ENCODE assay signal across 14 cellular contexts in the genomic region with DNA sequence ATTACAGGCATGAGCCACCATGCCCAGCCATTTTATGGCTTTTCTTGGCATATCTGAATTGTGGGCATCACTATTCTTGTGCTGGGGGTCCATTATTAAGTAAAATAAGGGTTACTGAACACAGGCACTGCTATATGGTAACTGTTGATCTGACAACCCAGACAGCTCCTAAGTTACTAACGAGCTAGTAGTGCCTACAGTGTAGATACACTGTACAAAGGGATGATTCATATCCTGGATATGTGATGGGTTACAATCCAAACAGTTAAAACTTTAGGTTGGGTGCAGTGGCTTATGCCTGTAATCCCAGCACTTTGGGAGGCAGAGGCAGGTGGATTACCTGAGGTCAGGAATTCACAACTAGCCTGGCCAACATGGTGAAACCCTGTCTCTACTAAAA. TPM values are rescaled to one million over a fixed set of nuclear protein-coding genes. Genes with fewer than 3 reads are reported as not detected.
DNase-seq lines count a peak whose midpoint lies in the region; TF ChIP-seq lines count a peak whose summit lies in the region.
"Had no signal": no experiment of that assay in that cellular context is flagged by ENCODE, and none has a peak within 500 bp of the region (broad histone marks: within the 10 kb centered on the region; RNA-seq: fewer than 3 reads in every experiment).

No MANE protein-coding gene starts in this region.

- H3K4me3 ChIP-seq in epithelial cell of esophagus (ENCODE audit: low read length) (no peak overlapping the region), H7 (ENCODE audit: insufficient read depth, low read depth, low read length) (no peak overlapping the region)

- DNase-seq in ELR (ENCODE audit: low read depth): peak; percentile 55
- peak; percentile 56 for DNase-seq in NCI-H226
- peak; percentile 43 for DNase-seq in epithelial cell of esophagus (ENCODE audit: low read depth)
- DNase-seq in type B pancreatic cell (ENCODE audit: extremely low spot score, unreplicated experiment): peak; percentile 7
- DNase-seq in DMS153 (lab: John Stamatoyannopoulos, UW): no peak
- DNase-seq in H7: no peak
- DNase-seq in NOMO-1 (lab: John Stamatoyannopoulos, UW; ENCODE audit: unreplicated experiment in 2 of 2): no peak
- no peak for DNase-seq in GM10266 (ENCODE audit: extremely low spot score)
- DNase-seq: NCI-H187, NCI-H2107, NCI-H510A treated with DMSO at 0.1 percent for 48 hours, NCI-H82, PC-3, SIG-M5 had no signal

- peaks cover 31% of the 10 kb centered on the region for H3K27me3 ChIP-seq in H7 (ENCODE audit: control insufficient read depth, insufficient read depth, low read length)

- TF ChIP-seq CTCF in epithelial cell of esophagus (IDR thresholded peaks at IDR 0.05; ENCODE audit: insufficient read depth, low read depth, low read length, missing control alignments): no peak
- no peak for TF ChIP-seq CTCF in type B pancreatic cell (conservative IDR thresholded peaks at IDR 0.05)
- TF ChIP-seq CTCF in GM10266 (IDR thresholded peaks at IDR 0.05; ENCODE audit: control insufficient read depth, insufficient read depth, low read depth, missing control alignments): no peak

- no peaks in the 10 kb centered on the region for H3K4me1 Mint-ChIP-seq in type B pancreatic cell (ENCODE audit: unreplicated experiment)

- H3K4me3 Mint-ChIP-seq in type B pancreatic cell: no peak overlapping the region

- no peak overlapping the region for H3K27ac Mint-ChIP-seq in type B pancreatic cell

- no peaks in the 10 kb centered on the region for H3K36me3 ChIP-seq in H7 (replicated peaks; ENCODE audit: control insufficient read depth, insufficient read depth, low read length)

- peaks cover 6% of the 10 kb centered on the region for H3K27me3 Mint-ChIP-seq in type B pancreatic cell

- H3K9me3 Mint-ChIP-seq in type B pancreatic cell: no peaks in the 10 kb centered on the region

- H3K36me3 Mint-ChIP-seq in type B pancreatic cell: no peaks in the 10 kb centered on the region

RNA-seq across cellular contexts. Expression of a gene that starts 4.3 kb away (rescaled TPM):
- total RNA-seq in type B pancreatic cell (ENCODE audit: low replicate concordance): 0.17 TPM in 1 of 2 replicates, not detected in the other
- total RNA-seq in H7 (2014; rRNA removed; shearing (Covaris generic)): 0.21 TPM in 1 of 2 replicates, not detected in the other
- total RNA-seq: PC-3 had no signal

RNA-seq across cellular contexts. Expression of a gene that starts 10.5 kb away (rescaled TPM):
- 26.2 and 29.4 TPM in 2 replicates for total RNA-seq in type B pancreatic cell (ENCODE audit: low replicate concordance)
- total RNA-seq in H7 (2014; rRNA removed; shearing (Covaris generic)): 27.1 and 34.4 TPM in 2 replicates

RNA-seq across cellular contexts. Expression of a gene that starts 18.7 kb away (rescaled TPM):
- 65.0 and 66.4 TPM in 2 replicates for total RNA-seq in type B pancreatic cell (ENCODE audit: low replicate concordance)
- 136 and 144 TPM in 2 replicates for total RNA-seq in H7 (2014; rRNA removed; shearing (Covaris generic))

RNA-seq across cellular contexts. Expression of a gene that starts 18.9 kb away (rescaled TPM):
- 81.9 and 100 TPM in 2 replicates for total RNA-seq in type B pancreatic cell (ENCODE audit: low replicate concordance)
- 55.5 and 76.3 TPM in 2 replicates for total RNA-seq in H7 (2014; rRNA removed; shearing (Covaris generic))

RNA-seq across cellular contexts. Expression of a gene that starts 36.0 kb away (rescaled TPM):
- total RNA-seq in type B pancreatic cell (ENCODE audit: low replicate concordance): 29.4 and 32.4 TPM in 2 replicates
- total RNA-seq in H7 (2014; rRNA removed; shearing (Covaris generic)): 15.7 and 24.0 TPM in 2 replicates

Comparison
In these comparisons a context has a peak if more than half of its experiments do, and no peak if none do; other contexts are left out.
1. DNase-seq: peak in ELR (single experiment), NCI-H226 (single experiment), epithelial cell of esophagus (single experiment) and type B pancreatic cell (single experiment); none in DMS153 (single experiment), H7 (single experiment), NOMO-1 (0 of 2) and GM10266 (single experiment).